8 cellular contexts compared by ENCODE assay signal in genomic region chr7:129501760-129502707, GRCh38. TPM values are rescaled to one million over a fixed set of nuclear protein-coding genes. Genes with fewer than 3 reads are reported as not detected.
DNase-seq lines count a peak whose midpoint lies in the region; ATAC-seq and TF ChIP-seq lines count a peak whose summit lies in the region.

SMKR1 (plus strand) TSS chr7:129502531; CDS start chr7:129502825, 294 bp downstream.

- peak in 1 of 2 donors; percentile 49 for TF ChIP-seq POLR2A in thyroid gland (IDR thresholded peaks at IDR 0.05)

- WGBS in thyroid gland, 2 donors: 12 to 24% methylated on average over 20 to 29 of the region's 89 CpGs

- H3K36me3 ChIP-seq in thyroid gland: no peaks in the 10 kb centered on the region

- H3K4me1 ChIP-seq in thyroid gland: peaks cover 4 to 5% of the 10 kb centered on the region in 2 donors

- H3K27me3 ChIP-seq in thyroid gland: no peaks in the 10 kb centered on the region

- TF ChIP-seq CTCF in osteocyte (IDR thresholded peaks at IDR 0.05) (no peak), thyroid gland (IDR thresholded peaks at IDR 0.05) (no peak)

- H3K9me3 Mint-ChIP-seq in IgD-negative memory B cell (no peaks in the 10 kb centered on the region), osteocyte (ENCODE audit: unreplicated experiment) (no peaks in the 10 kb centered on the region)

- H3K27me3 Mint-ChIP-seq in IgD-negative memory B cell (no peaks in the 10 kb centered on the region), osteocyte (ENCODE audit: unreplicated experiment) (peaks cover 14% of the 10 kb centered on the region)

- peaks cover 26 to 27% (median 26%) of the 10 kb centered on the region in 3 donors for H3K4me1 Mint-ChIP-seq in IgD-negative memory B cell
- H3K4me1 Mint-ChIP-seq in osteocyte (ENCODE audit: unreplicated experiment): peaks cover 6% of the 10 kb centered on the region

- H3K27ac Mint-ChIP-seq in IgD-negative memory B cell (peak within 1 kb of the TSS; percentile 95 to 97 (median 97)), osteocyte (ENCODE audit: unreplicated experiment) (no peak within 1 kb of the TSS)

- H3K36me3 Mint-ChIP-seq in IgD-negative memory B cell (peaks cover 4% of the 10 kb centered on the region), osteocyte (ENCODE audit: unreplicated experiment) (no peaks in the 10 kb centered on the region)

- ATAC-seq in GM21528 (IDR thresholded peaks at IDR 0.05; ENCODE audit: low FRiP score, unreplicated experiment): peak; percentile 85

- intact Hi-C loops in thyroid gland (cut with DNase I): no loop called here

- H3K4me3 ChIP-seq in thyroid gland (replicated peaks in 1 of 3): peak within 1 kb of the TSS in 2 of 3 donors; percentile 25 to 46

- H3K4me3 Mint-ChIP-seq in IgD-negative memory B cell (peak within 1 kb of the TSS; percentile 87 to 94 (median 90)), osteocyte (ENCODE audit: unreplicated experiment) (peak within 1 kb of the TSS; percentile 70)

- no peaks in the 10 kb centered on the region for H3K9me3 ChIP-seq in thyroid gland

- no peak within 1 kb of the TSS for H3K27ac ChIP-seq in thyroid gland

- DNase-seq in DMS79 treated with DMSO at 0.1 percent for 48 hours (lab: John Stamatoyannopoulos, UW) (peak; percentile 67), RKO (ENCODE audit: low spot score) (peak; percentile 61), globus pallidus (ENCODE audit: low spot score) (peak; percentile 34), osteocyte (ENCODE audit: extremely low spot score, unreplicated experiment) (peak; percentile 88), thyroid gland (peak; percentile 87)
- peak; percentile 97 for DNase-seq in activated effector memory CD4-positive, alpha-beta T cell treated with anti-CD3 and anti-CD28 coated beads, Interleukin-2, amount 50 U/mL, for 16 hours

RNA-seq across cellular contexts. Expression of gene SMKR1, which starts in this region (rescaled TPM):
- 8.3 TPM for polyA plus RNA-seq in IgD-negative memory B cell
- total RNA-seq in osteocyte: not detected in 2 replicates
- total RNA-seq in thyroid gland: 1 to 10 TPM in 3 of 4 donors, under 1 TPM in 1; 0.56 to 2.7 (median 1.1) TPM

Comparison
In these comparisons a context has a peak if more than half of its experiments do, and no peak if none do; other contexts are left out.
1. Peak in DNase-seq in osteocyte; RNA of the gene not detected or under 1 TPM.
2. DNase-seq: peak in every context shown above with its lines; median percentile 97 in activated effector memory CD4-positive, alpha-beta T cell treated with anti-CD3 and anti-CD28 coated beads, Interleukin-2, amount 50 U/mL, for 16 hours; 88 in osteocyte; 87 in thyroid gland; 67 in DMS79 treated with DMSO at 0.1 percent for 48 hours; 61 in RKO; 34 in globus pallidus.